ENCODE assay signal across 29 cellular contexts in genomic region chr11:30006876-30007275, GRCh38.
"Had no signal": no experiment of that assay in that cellular context is flagged by ENCODE, and none has a peak within 500 bp of the region (broad histone marks: within the 10 kb centered on the region; RNA-seq: fewer than 3 reads in every experiment).

No MANE protein-coding gene starts in this region.

- H3K4me2 ChIP-seq: KMS-11 had no signal

- H3K9ac ChIP-seq: KMS-11 had no signal

- DNase-seq: activated CD4-positive, alpha-beta memory T cell treated with anti-CD3 and anti-CD28 coated beads, Interleukin-2, amount 10 ng/mL, durations not matched to agents 7 days and 5 days; activated CD4-positive, alpha-beta T cell treated with anti-CD3 and anti-CD28 coated beads for 1 hour; activated CD4-positive, alpha-beta T cell treated with anti-CD3 and anti-CD28 coated beads for 48 hours; activated CD4-positive, CD25-positive, alpha-beta regulatory T cell; activated CD8-positive, alpha-beta memory T cell treated with anti-CD3 and anti-CD28 coated beads for 24 hours; activated CD8-positive, alpha-beta memory T cell treated with anti-CD3 and anti-CD28 coated beads, Interleukin-2, amount 10 ng/mL, durations not matched to agents 7 days and 5 days; activated CD8-positive, alpha-beta memory T cell treated with anti-CD3 and anti-CD28 coated beads, Interleukin-2, amount 50 U/mL, for 48 hours; activated effector memory CD4-positive, alpha-beta T cell treated with Interleukin-2 at 50 U/mL for 16 hours; activated naive CD4-positive, alpha-beta T cell treated with anti-CD3 and anti-CD28 coated beads, Interleukin-2, amount 50 U/mL, for 16 hours; activated naive CD8-positive, alpha-beta T cell treated with anti-CD3 and anti-CD28 coated beads for 36 hours; activated T-cell treated with anti-CD3 and anti-CD28 coated beads, Interleukin-2, amount 50 U/mL, for 48 hours; amniotic stem cell; aorta; brain microvascular endothelial cell; central memory CD4-positive, alpha-beta T cell; NCI-H1436 treated with DMSO at 0.1 percent for 48 hours; NCI-H187 treated with DMSO at 0.1 percent for 48 hours; NCI-H2171 treated with DMSO at 0.1 percent for 48 hours; NCI-H2227 treated with DMSO at 0.1 percent for 48 hours; NCI-H446; NCI-H510A treated with DMSO at 0.1 percent for 48 hours; NCI-H526 treated with DMSO at 0.1 percent for 48 hours; OCI-M1; Right ventricle myocardium superior; T1000 had no signal

- ATAC-seq: activated CD8-positive, alpha-beta memory T cell treated with anti-CD3 and anti-CD28 coated beads, Interleukin-2, amount 10 ng/mL, durations not matched to agents 7 days and 5 days had no signal

- H3K27ac ChIP-seq: brain microvascular endothelial cell, KMS-11, SJCRH30, SK-N-MC, WERI-Rb-1 had no signal

- H3K36me3 ChIP-seq: brain microvascular endothelial cell, SJCRH30, WERI-Rb-1 had no signal

- H3K4me3 ChIP-seq: SJCRH30, SK-N-MC had no signal

- H3K9me3 ChIP-seq: SJCRH30 had no signal

- H3K27me3 ChIP-seq: brain microvascular endothelial cell, SJCRH30 had no signal
